Comparison of ENCODE assay signal across 14 cellular contexts in the genomic region with DNA sequence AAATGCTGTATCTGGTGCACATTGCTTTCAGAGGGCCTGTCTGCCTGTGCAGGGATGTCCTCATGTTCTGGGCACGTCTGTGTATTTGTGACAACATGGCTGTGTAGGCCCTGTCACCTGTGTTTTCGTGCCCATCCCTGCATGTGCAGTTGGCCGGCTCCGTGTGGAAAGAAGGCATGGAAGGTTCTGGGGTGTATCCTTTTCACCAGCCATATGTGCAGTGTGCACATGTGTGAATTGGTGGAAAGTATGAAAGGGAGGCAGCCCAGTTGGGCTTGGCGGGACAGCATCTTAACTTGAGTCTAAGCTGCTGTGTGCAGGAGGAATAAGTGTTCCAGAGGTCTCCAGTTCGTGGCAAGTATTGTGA. TPM values are rescaled to one million over a fixed set of nuclear protein-coding genes. Genes with fewer than 3 reads are reported as not detected.
DNase-seq lines count a peak whose midpoint lies in the region; ATAC-seq and TF ChIP-seq lines count a peak whose summit lies in the region.
"Had no signal": no experiment of that assay in that cellular context is flagged by ENCODE, and none has a peak within 500 bp of the region (broad histone marks: within the 10 kb centered on the region; RNA-seq: fewer than 3 reads in every experiment).

No MANE protein-coding gene starts in this region.

- H3K4me3 ChIP-seq in HFF-Myc (replicated peaks; ENCODE audit: low read depth, low read length) (peak overlapping the region; percentile 48), iPS-11a (ENCODE audit: low read depth, low read length) (peak overlapping the region; percentile 44)
- H3K4me3 ChIP-seq: K562 had no signal

- intact Hi-C loops in sciatic nerve (cut with DNase I) = no loop called here

- peak; percentile 22 for ATAC-seq in SK-N-SH treated with all-trans-retinoic acid at 6 μM for 48 hours
- peak; percentile 17 for ATAC-seq in sciatic nerve
- ATAC-seq: K562; stimulated activated memory B cell treated with anti-CD40 and anti-IgM and Interleukin-4, amounts not matched to agents 10 μg/mL and 1 μg/mL and 100 μg/mL, for 72 hours had no signal

- in situ Hi-C loops in KBM-7 (cut with MboI; ENCODE audit: low pct_unique_long_range_greater_than_20kb, low sequenced_read_pairs) = no loop called here

- no peak for TF ChIP-seq CTCF in HFF-Myc (IDR thresholded peaks at IDR 0.05; ENCODE audit: low read depth, low read length, missing control alignments)

- no peak for DNase-seq in HFF-Myc (ENCODE audit: extremely low read depth, low read depth)
- DNase-seq in sciatic nerve (ENCODE audit: low spot score) = no peak
- DNase-seq in central memory CD4-positive, alpha-beta T cell = no peak
- DNase-seq in KBM-7 = no peak
- DNase-seq in NCI-H1436 treated with DMSO at 0.1 percent for 48 hours (lab: John Stamatoyannopoulos, UW) = no peak
- DNase-seq: activated CD4-positive, alpha-beta T cell treated with anti-CD3 and anti-CD28 coated beads for 1 hour; CD4-positive, CD25-positive, alpha-beta regulatory T cell; EL; NCI-H510A treated with DMSO at 0.1 percent for 48 hours had no signal

TF ChIP-seq in SK-N-SH treated with all-trans-retinoic acid at 6 μM for 48 hours, 23 proteins besides CTCF, POLR2A, EP300 and RAD21:
- TF ChIP-seq, protein P1, sequence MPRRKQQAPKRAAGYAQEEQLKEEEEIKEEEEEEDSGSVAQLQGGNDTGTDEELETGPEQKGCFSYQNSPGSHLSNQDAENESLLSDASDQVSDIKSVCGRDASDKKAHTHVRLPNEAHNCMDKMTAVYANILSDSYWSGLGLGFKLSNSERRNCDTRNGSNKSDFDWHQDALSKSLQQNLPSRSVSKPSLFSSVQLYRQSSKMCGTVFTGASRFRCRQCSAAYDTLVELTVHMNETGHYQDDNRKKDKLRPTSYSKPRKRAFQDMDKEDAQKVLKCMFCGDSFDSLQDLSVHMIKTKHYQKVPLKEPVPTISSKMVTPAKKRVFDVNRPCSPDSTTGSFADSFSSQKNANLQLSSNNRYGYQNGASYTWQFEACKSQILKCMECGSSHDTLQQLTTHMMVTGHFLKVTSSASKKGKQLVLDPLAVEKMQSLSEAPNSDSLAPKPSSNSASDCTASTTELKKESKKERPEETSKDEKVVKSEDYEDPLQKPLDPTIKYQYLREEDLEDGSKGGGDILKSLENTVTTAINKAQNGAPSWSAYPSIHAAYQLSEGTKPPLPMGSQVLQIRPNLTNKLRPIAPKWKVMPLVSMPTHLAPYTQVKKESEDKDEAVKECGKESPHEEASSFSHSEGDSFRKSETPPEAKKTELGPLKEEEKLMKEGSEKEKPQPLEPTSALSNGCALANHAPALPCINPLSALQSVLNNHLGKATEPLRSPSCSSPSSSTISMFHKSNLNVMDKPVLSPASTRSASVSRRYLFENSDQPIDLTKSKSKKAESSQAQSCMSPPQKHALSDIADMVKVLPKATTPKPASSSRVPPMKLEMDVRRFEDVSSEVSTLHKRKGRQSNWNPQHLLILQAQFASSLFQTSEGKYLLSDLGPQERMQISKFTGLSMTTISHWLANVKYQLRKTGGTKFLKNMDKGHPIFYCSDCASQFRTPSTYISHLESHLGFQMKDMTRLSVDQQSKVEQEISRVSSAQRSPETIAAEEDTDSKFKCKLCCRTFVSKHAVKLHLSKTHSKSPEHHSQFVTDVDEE (CRISPR knock-in tag; IDR thresholded peaks at IDR 0.05) = no peak
- TF ChIP-seq, protein P2, sequence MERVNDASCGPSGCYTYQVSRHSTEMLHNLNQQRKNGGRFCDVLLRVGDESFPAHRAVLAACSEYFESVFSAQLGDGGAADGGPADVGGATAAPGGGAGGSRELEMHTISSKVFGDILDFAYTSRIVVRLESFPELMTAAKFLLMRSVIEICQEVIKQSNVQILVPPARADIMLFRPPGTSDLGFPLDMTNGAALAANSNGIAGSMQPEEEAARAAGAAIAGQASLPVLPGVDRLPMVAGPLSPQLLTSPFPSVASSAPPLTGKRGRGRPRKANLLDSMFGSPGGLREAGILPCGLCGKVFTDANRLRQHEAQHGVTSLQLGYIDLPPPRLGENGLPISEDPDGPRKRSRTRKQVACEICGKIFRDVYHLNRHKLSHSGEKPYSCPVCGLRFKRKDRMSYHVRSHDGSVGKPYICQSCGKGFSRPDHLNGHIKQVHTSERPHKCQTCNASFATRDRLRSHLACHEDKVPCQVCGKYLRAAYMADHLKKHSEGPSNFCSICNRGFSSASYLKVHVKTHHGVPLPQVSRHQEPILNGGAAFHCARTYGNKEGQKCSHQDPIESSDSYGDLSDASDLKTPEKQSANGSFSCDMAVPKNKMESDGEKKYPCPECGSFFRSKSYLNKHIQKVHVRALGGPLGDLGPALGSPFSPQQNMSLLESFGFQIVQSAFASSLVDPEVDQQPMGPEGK (CRISPR knock-in tag; IDR thresholded peaks at IDR 0.05; ENCODE audit: borderline replicate concordance) = no peak
- TF ChIP-seq ISL1 (CRISPR knock-in tag; IDR thresholded peaks at IDR 0.05) = no peak
- TF ChIP-seq TCF4 (CRISPR knock-in tag; IDR thresholded peaks at IDR 0.05; ENCODE audit: borderline replicate concordance) = no peak
- TF ChIP-seq, protein P3, sequence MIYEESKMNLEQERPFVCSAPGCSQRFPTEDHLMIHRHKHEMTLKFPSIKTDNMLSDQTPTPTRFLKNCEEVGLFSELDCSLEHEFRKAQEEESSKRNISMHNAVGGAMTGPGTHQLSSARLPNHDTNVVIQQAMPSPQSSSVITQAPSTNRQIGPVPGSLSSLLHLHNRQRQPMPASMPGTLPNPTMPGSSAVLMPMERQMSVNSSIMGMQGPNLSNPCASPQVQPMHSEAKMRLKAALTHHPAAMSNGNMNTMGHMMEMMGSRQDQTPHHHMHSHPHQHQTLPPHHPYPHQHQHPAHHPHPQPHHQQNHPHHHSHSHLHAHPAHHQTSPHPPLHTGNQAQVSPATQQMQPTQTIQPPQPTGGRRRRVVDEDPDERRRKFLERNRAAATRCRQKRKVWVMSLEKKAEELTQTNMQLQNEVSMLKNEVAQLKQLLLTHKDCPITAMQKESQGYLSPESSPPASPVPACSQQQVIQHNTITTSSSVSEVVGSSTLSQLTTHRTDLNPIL (CRISPR knock-in tag; IDR thresholded peaks at IDR 0.05; ENCODE audit: low read depth) = no peak
TF ChIP-seq in SK-N-SH treated with all-trans-retinoic acid at 6 μM for 48 hours: peak in this region for 0.

RNA-seq across cellular contexts. Expression of a gene that starts 0.6 kb away (rescaled TPM):
- total RNA-seq in sciatic nerve = 29.7 TPM
- total RNA-seq: CD4-positive, CD25-positive, alpha-beta regulatory T cell; K562; mononuclear cell had no signal
